Comparison of ENCODE assay signal across 8 cellular contexts in the genomic region with DNA sequence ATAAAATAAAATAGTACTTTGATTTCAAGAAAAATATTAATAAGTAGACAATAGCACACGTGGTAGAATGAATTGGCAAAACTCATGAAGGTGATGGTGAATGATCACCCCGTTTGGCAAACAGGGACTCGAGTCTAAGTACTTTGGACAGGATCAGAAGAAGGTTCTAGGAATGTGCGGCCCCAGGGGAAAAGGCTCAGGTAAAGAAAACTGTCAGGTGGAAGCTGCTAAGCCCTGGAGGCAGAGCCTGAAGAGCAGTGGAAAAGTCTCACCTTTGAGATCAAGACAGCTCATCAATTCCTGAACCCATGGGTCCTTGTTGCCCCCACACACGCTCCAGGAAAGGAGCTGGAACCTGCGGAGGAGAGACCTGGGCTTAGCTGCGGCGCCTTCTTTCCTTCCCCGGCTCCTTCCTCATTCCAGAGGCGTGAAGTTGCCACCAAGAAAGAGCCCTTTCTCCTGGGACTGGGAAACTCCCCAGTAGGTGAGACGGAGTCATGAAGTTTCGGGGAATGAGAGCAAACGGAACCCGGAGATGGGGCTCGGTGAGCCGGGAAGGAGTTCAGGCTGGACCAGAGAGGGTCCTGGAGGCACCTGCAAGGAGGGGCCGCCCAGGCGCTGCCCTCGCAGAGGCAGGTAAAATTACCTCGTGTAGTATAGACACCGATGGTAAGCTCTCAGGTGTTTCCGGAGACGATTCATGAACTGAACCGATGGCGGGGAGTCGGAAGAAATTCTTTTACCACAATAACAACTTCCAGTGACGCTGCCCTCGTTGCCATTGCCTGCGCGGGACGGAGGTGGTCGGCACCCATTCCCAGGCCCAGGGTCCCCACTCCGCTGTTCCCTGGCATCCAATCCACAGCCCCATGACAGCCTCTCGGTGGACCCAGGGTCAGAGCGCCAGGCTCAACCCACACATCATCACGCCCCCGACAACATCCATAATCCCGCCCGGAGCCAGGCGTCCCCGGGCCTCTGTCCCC. TPM values are rescaled to one million over a fixed set of nuclear protein-coding genes. Genes with fewer than 3 reads are reported as not detected.
A peak's percentile ranks its signal among the peaks of the same experiment; 100 is the strongest.
DNase-seq lines count a peak whose midpoint lies in the region; ATAC-seq lines count a peak whose summit lies in the region.

No MANE protein-coding gene starts in this region.

- peaks cover 0 to 4% (median 0%) of the 10 kb centered on the region in 3 donors for H3K36me3 Mint-ChIP-seq in immature natural killer cell
- H3K36me3 Mint-ChIP-seq in stimulated activated effector memory CD8-positive, alpha-beta T cell treated with anti-CD3 and anti-CD28 coated beads, Interleukin-12 subunit alpha, Interleukin-12 subunit beta, amount 100 ng/mL, for 72 hours, result no peaks in the 10 kb centered on the region

- H3K9me3 Mint-ChIP-seq in immature natural killer cell, result no peaks in the 10 kb centered on the region
- H3K9me3 Mint-ChIP-seq in stimulated activated effector memory CD8-positive, alpha-beta T cell treated with anti-CD3 and anti-CD28 coated beads, Interleukin-12 subunit alpha, Interleukin-12 subunit beta, amount 100 ng/mL, for 72 hours, result no peaks in the 10 kb centered on the region

- H3K27me3 ChIP-seq in HUES64 (ENCODE audit: insufficient read depth, low read length), result peaks cover 83% of the 10 kb centered on the region
- H3K27me3 ChIP-seq in adipocyte (replicated peaks; ENCODE audit: control insufficient read depth, insufficient read depth, low read length), result peaks cover 19% of the 10 kb centered on the region

- H3K36me3 ChIP-seq in HUES64 (ENCODE audit: insufficient read depth, low read length) (peaks cover 1% of the 10 kb centered on the region; the same call in 1 of the 2 replicates), adipocyte (ENCODE audit: control insufficient read depth, insufficient read depth, low read length, severe bottlenecking) (no peaks in the 10 kb centered on the region)

- ATAC-seq in stimulated activated effector memory CD8-positive, alpha-beta T cell treated with anti-CD3 and anti-CD28 coated beads, Interleukin-12 subunit alpha, Interleukin-12 subunit beta, amount 100 ng/mL, for 72 hours, result no peak
- no peak for ATAC-seq in HG03432 (IDR thresholded peaks at IDR 0.05; ENCODE audit: unreplicated experiment)
- ATAC-seq in HG02884 (IDR thresholded peaks at IDR 0.05; ENCODE audit: unreplicated experiment), result no peak

- H3K27ac ChIP-seq in HUES64 (ENCODE audit: low read depth, low read length), result no peak overlapping the region

- no peak for DNase-seq in adipocyte (ENCODE audit: low read depth)
- no peak for DNase-seq in immature natural killer cell
- DNase-seq in stimulated activated effector memory CD8-positive, alpha-beta T cell treated with anti-CD3 and anti-CD28 coated beads, Interleukin-12 subunit alpha, Interleukin-12 subunit beta, amount 100 ng/mL, for 72 hours (ENCODE audit: low spot score in 2 of 2), result no peak
- DNase-seq in NK-92 treated with Interleukin-12 subunit alpha and Interleukin-12 subunit beta, amount 100 ng/mL, for 24 hours (lab: John Stamatoyannopoulos, UW), result no peak
- no peak for DNase-seq in COR-L47 (lab: John Stamatoyannopoulos, UW)

- H3K27ac Mint-ChIP-seq in immature natural killer cell, result peak overlapping the region in 1 of 6 donors; percentile 27
- peak overlapping the region; percentile 40 for H3K27ac Mint-ChIP-seq in stimulated activated effector memory CD8-positive, alpha-beta T cell treated with anti-CD3 and anti-CD28 coated beads, Interleukin-12 subunit alpha, Interleukin-12 subunit beta, amount 100 ng/mL, for 72 hours

- peak overlapping the region; percentile 77 to 86 (median 81) for H3K4me3 Mint-ChIP-seq in immature natural killer cell
- H3K4me3 Mint-ChIP-seq in stimulated activated effector memory CD8-positive, alpha-beta T cell treated with anti-CD3 and anti-CD28 coated beads, Interleukin-12 subunit alpha, Interleukin-12 subunit beta, amount 100 ng/mL, for 72 hours, result peak overlapping the region; percentile 76

- peaks cover 17 to 18% of the 10 kb centered on the region in 2 donors for H3K4me1 Mint-ChIP-seq in immature natural killer cell
- peaks cover 26% of the 10 kb centered on the region for H3K4me1 Mint-ChIP-seq in stimulated activated effector memory CD8-positive, alpha-beta T cell treated with anti-CD3 and anti-CD28 coated beads, Interleukin-12 subunit alpha, Interleukin-12 subunit beta, amount 100 ng/mL, for 72 hours

- 12% methylated on average over 41 of the region's 41 CpGs for WGBS in HUES64

- H3K27me3 Mint-ChIP-seq in immature natural killer cell (ENCODE audit: low read depth in 3 of 3), result peaks cover 14 to 18% (median 15%) of the 10 kb centered on the region in 3 donors

- H3K4me3 ChIP-seq in HUES64 (ENCODE audit: low read length), result peak overlapping the region; percentile 56
- peak overlapping the region; percentile 84 for H3K4me3 ChIP-seq in adipocyte (ENCODE audit: low read length)

- no peaks in the 10 kb centered on the region for H3K4me1 ChIP-seq in HUES64 (ENCODE audit: insufficient read depth, low read length)
- H3K4me1 ChIP-seq in adipocyte (ENCODE audit: control insufficient read depth, insufficient read depth, low read length), result peaks cover 9% of the 10 kb centered on the region

- peak overlapping the region; percentile 49; the same call in 1 of the 2 replicates for H3K9ac ChIP-seq in HUES64 (ENCODE audit: low read depth, low read length)
- H3K9ac ChIP-seq in adipocyte (ENCODE audit: low read length), result peak overlapping the region; percentile 73

- no peaks in the 10 kb centered on the region for H3K9me3 ChIP-seq in HUES64 (ENCODE audit: insufficient read depth, low read depth, low read length)
- H3K9me3 ChIP-seq in adipocyte (ENCODE audit: control insufficient read depth, low read length), result no peaks in the 10 kb centered on the region

RNA-seq across cellular contexts. Expression of a gene that starts 1.2 kb away (rescaled TPM):
- polyA plus RNA-seq in HUES64 (2013, experiment 1 of 2), result 0.10 TPM
- 0.13 TPM for polyA plus RNA-seq in HUES64 (2013, experiment 2 of 2)
- polyA plus RNA-seq in immature natural killer cell, result not detected

RNA-seq across cellular contexts. Expression of a gene that starts 1.3 kb away (rescaled TPM):
- 0.75 TPM for polyA plus RNA-seq in HUES64 (2013, experiment 1 of 2)
- polyA plus RNA-seq in HUES64 (2013, experiment 2 of 2), result 1.5 TPM
- 1 to 10 TPM; 1.1 to 2.2 (median 1.1) TPM for polyA plus RNA-seq in immature natural killer cell

RNA-seq across cellular contexts. Expression of a gene that starts 7.2 kb away (rescaled TPM):
- 23.5 TPM for polyA plus RNA-seq in HUES64 (2013, experiment 1 of 2)
- polyA plus RNA-seq in HUES64 (2013, experiment 2 of 2), result 25.1 TPM
- polyA plus RNA-seq in immature natural killer cell, result 10 to 100 TPM; 26.2 to 52.1 (median 37.6) TPM

RNA-seq across cellular contexts. Expression of a gene that starts 28.0 kb away (rescaled TPM):
- 44.4 TPM for polyA plus RNA-seq in HUES64 (2013, experiment 1 of 2)
- 49.7 TPM for polyA plus RNA-seq in HUES64 (2013, experiment 2 of 2)
- polyA plus RNA-seq in immature natural killer cell, result 10 to 100 TPM; 46.0 to 70.9 (median 60.4) TPM

RNA-seq across cellular contexts. Expression of a gene that starts 33.3 kb away (rescaled TPM):
- polyA plus RNA-seq in HUES64 (2013, experiment 1 of 2), result not detected
- polyA plus RNA-seq in HUES64 (2013, experiment 2 of 2), result not detected
- not detected for polyA plus RNA-seq in immature natural killer cell
